2 cellular contexts compared by ENCODE assay signal in genomic region chr2:171924170-171924942, GRCh38.
TF ChIP-seq lines count a peak whose summit lies in the region.

No MANE protein-coding gene starts in this region.

TF ChIP-seq in HCT116, 20 proteins besides CTCF, POLR2A, EP300 and RAD21 (continued from another document):
- TF ChIP-seq SRF (IDR thresholded peaks at IDR 0.05; ENCODE audit: low read depth) (no peak), SIN3A (IDR thresholded peaks at IDR 0.05; ENCODE audit: low read depth) (no peak), JUND (IDR thresholded peaks at IDR 0.05) (no peak), POLR2AphosphoS5 (IDR thresholded peaks at IDR 0.05; ENCODE audit: low read depth, low read length) (no peak), EZH2phosphoT487 (IDR thresholded peaks at IDR 0.05; ENCODE audit: borderline replicate concordance) (no peak)

TF ChIP-seq in WTC11, 78 proteins besides CTCF, POLR2A, EP300 and RAD21 (continued from another document):
- no peak for TF ChIP-seq IRF1 (CRISPR knock-in tag; IDR thresholded peaks at IDR 0.05)
- TF ChIP-seq JUN (CRISPR knock-in tag; IDR thresholded peaks at IDR 0.05), result no peak
- no peak for TF ChIP-seq FOXJ3 (CRISPR knock-in tag; IDR thresholded peaks at IDR 0.05; ENCODE audit: borderline replicate concordance)
- no peak for TF ChIP-seq ERG (CRISPR knock-in tag; IDR thresholded peaks at IDR 0.05)
- TF ChIP-seq TCF7 (CRISPR knock-in tag; IDR thresholded peaks at IDR 0.05; ENCODE audit: low read depth), result no peak
- TF ChIP-seq, protein P1, sequence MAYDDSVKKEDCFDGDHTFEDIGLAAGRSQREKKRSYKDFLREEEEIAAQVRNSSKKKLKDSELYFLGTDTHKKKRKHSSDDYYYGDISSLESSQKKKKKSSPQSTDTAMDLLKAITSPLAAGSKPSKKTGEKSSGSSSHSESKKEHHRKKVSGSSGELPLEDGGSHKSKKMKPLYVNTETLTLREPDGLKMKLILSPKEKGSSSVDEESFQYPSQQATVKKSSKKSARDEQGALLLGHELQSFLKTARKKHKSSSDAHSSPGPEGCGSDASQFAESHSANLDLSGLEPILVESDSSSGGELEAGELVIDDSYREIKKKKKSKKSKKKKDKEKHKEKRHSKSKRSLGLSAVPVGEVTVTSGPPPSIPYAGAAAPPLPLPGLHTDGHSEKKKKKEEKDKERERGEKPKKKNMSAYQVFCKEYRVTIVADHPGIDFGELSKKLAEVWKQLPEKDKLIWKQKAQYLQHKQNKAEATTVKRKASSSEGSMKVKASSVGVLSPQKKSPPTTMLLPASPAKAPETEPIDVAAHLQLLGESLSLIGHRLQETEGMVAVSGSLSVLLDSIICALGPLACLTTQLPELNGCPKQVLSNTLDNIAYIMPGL (CRISPR knock-in tag; IDR thresholded peaks at IDR 0.05), result no peak
- no peak for TF ChIP-seq JAZF1 (CRISPR knock-in tag; IDR thresholded peaks at IDR 0.05)
- no peak for TF ChIP-seq TEAD1 (CRISPR knock-in tag; IDR thresholded peaks at IDR 0.05)
- TF ChIP-seq ZNF219 (CRISPR knock-in tag; IDR thresholded peaks at IDR 0.05; ENCODE audit: borderline replicate concordance), result no peak
- TF ChIP-seq FOXK1 (CRISPR knock-in tag; IDR thresholded peaks at IDR 0.05), result no peak
- TF ChIP-seq GTF2I (CRISPR knock-in tag; conservative IDR thresholded peaks at IDR 0.05), result no peak
